ENCODE assay signal across 8 cellular contexts in the genomic region with DNA sequence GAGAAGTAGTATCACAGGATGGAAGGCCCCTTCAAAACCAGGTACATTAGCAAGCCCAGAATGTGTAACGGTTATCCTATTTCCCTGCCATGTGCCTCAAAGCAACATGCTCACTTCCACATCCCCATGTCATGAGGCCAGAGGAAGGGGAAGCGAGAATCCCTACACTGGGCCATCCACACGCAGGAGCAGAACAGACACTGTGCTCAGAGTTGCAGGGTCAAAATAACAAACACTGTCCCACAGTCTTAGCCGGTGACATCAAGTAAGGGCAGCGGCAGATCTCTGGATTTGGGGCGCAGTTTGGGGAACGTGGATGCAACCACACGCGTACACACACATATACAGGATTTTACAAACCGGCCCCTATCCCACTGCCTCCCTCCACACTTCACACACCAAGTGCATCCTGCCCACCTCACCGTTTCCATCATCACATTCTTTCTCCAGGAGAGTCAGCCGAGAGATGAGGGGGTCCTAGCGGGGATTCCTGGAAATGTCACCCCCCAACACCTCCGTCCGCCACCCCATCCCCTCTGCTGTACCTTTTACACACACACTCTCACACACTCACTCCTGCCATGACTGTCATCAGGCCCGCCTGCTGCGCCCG. TPM values are rescaled to one million over a fixed set of nuclear protein-coding genes. Genes with fewer than 3 reads are reported as not detected.
DNase-seq lines count a peak whose midpoint lies in the region; ATAC-seq and TF ChIP-seq lines count a peak whose summit lies in the region.

No MANE protein-coding gene starts in this region.

- peaks cover 13% of the 10 kb centered on the region for H3K4me1 ChIP-seq in body of pancreas

- H3K36me3 Mint-ChIP-seq in T-helper 1 cell treated with Interleukin-12 subunit alpha and Interleukin-12 subunit beta and Interleukin-4 antibody, amounts not matched to agents 30 μg/mL and 1 μg/mL, for 36 hours (ENCODE audit: low read depth), result no peaks in the 10 kb centered on the region
- no peaks in the 10 kb centered on the region for H3K36me3 Mint-ChIP-seq in stimulated activated memory B cell treated with anti-CD40 and anti-IgM and Interleukin-4, amounts not matched to agents 10 μg/mL and 1 μg/mL and 100 μg/mL, for 72 hours

- ATAC-seq in body of pancreas (no peak), HG03457 (IDR thresholded peaks at IDR 0.05; ENCODE audit: unreplicated experiment) (no peak)
- peak; percentile 51 for ATAC-seq in stimulated activated memory B cell treated with anti-CD40 and anti-IgM and Interleukin-4, amounts not matched to agents 10 μg/mL and 1 μg/mL and 100 μg/mL, for 72 hours

- no peak overlapping the region for H3K27ac Mint-ChIP-seq in T-helper 1 cell treated with Interleukin-12 subunit alpha and Interleukin-12 subunit beta and Interleukin-4 antibody, amounts not matched to agents 30 μg/mL and 1 μg/mL, for 36 hours
- no peak overlapping the region for H3K27ac Mint-ChIP-seq in stimulated activated memory B cell treated with anti-CD40 and anti-IgM and Interleukin-4, amounts not matched to agents 10 μg/mL and 1 μg/mL and 100 μg/mL, for 72 hours

- peak overlapping the region; percentile 52 to 77 for H3K4me3 ChIP-seq in body of pancreas

- intact Hi-C loops in body of pancreas (cut with DNase I), result no loop called here

- peak overlapping the region; percentile 35 to 75 (median 58) for H3K27ac ChIP-seq in body of pancreas
- peak overlapping the region; percentile 88 for H3K27ac ChIP-seq in layer of hippocampus (ENCODE audit: low read depth, low read length)

- H3K9me3 Mint-ChIP-seq in T-helper 1 cell treated with Interleukin-12 subunit alpha and Interleukin-12 subunit beta and Interleukin-4 antibody, amounts not matched to agents 30 μg/mL and 1 μg/mL, for 36 hours, result no peaks in the 10 kb centered on the region
- no peaks in the 10 kb centered on the region for H3K9me3 Mint-ChIP-seq in stimulated activated memory B cell treated with anti-CD40 and anti-IgM and Interleukin-4, amounts not matched to agents 10 μg/mL and 1 μg/mL and 100 μg/mL, for 72 hours

- peak overlapping the region; percentile 67 for H3K4me3 Mint-ChIP-seq in T-helper 1 cell treated with Interleukin-12 subunit alpha and Interleukin-12 subunit beta and Interleukin-4 antibody, amounts not matched to agents 30 μg/mL and 1 μg/mL, for 36 hours
- peak overlapping the region; percentile 11 for H3K4me3 Mint-ChIP-seq in stimulated activated memory B cell treated with anti-CD40 and anti-IgM and Interleukin-4, amounts not matched to agents 10 μg/mL and 1 μg/mL and 100 μg/mL, for 72 hours

- no peaks in the 10 kb centered on the region for H3K9me3 ChIP-seq in body of pancreas

- peaks cover 7% of the 10 kb centered on the region for H3K4me1 Mint-ChIP-seq in T-helper 1 cell treated with Interleukin-12 subunit alpha and Interleukin-12 subunit beta and Interleukin-4 antibody, amounts not matched to agents 30 μg/mL and 1 μg/mL, for 36 hours (ENCODE audit: low read depth)
- peaks cover 16% of the 10 kb centered on the region for H3K4me1 Mint-ChIP-seq in stimulated activated memory B cell treated with anti-CD40 and anti-IgM and Interleukin-4, amounts not matched to agents 10 μg/mL and 1 μg/mL and 100 μg/mL, for 72 hours

- DNase-seq in T-helper 1 cell, result no peak
- DNase-seq in body of pancreas, result peak in 1 of 4 donors; percentile 25
- no peak for DNase-seq in NCI-H526 treated with DMSO at 0.1 percent for 48 hours (lab: John Stamatoyannopoulos, UW)
- DNase-seq in activated CD4-positive, alpha-beta T cell treated with anti-CD3 and anti-CD28 coated beads for 4 hours, result no peak

- TF ChIP-seq CTCF in body of pancreas (IDR thresholded peaks at IDR 0.05), result no peak

- no peak for TF ChIP-seq POLR2A in body of pancreas (IDR thresholded peaks at IDR 0.05)

- no peaks in the 10 kb centered on the region for H3K36me3 ChIP-seq in body of pancreas (replicated peaks in 1 of 2; ENCODE audit: insufficient read depth in 1 of 2, low read depth in 2 of 2)

- 39 to 51% methylated on average over 18 of the region's 18 CpGs for WGBS in body of pancreas, 2 donors

- peaks cover 43% of the 10 kb centered on the region for H3K27me3 Mint-ChIP-seq in T-helper 1 cell treated with Interleukin-12 subunit alpha and Interleukin-12 subunit beta and Interleukin-4 antibody, amounts not matched to agents 30 μg/mL and 1 μg/mL, for 36 hours (ENCODE audit: low read depth)
- H3K27me3 Mint-ChIP-seq in stimulated activated memory B cell treated with anti-CD40 and anti-IgM and Interleukin-4, amounts not matched to agents 10 μg/mL and 1 μg/mL and 100 μg/mL, for 72 hours, result peaks cover 47% of the 10 kb centered on the region

- H3K27me3 ChIP-seq in body of pancreas (no peaks in the 10 kb centered on the region), layer of hippocampus (ENCODE audit: control insufficient read depth, insufficient read depth, low read length) (no peaks in the 10 kb centered on the region)

RNA-seq across cellular contexts. Expression of a gene that starts 0.8 kb away (rescaled TPM):
- 1 to 10 TPM; 3.3 to 3.6 TPM for total RNA-seq in body of pancreas
